ENCODE assay signal across 8 cellular contexts in the genomic region with DNA sequence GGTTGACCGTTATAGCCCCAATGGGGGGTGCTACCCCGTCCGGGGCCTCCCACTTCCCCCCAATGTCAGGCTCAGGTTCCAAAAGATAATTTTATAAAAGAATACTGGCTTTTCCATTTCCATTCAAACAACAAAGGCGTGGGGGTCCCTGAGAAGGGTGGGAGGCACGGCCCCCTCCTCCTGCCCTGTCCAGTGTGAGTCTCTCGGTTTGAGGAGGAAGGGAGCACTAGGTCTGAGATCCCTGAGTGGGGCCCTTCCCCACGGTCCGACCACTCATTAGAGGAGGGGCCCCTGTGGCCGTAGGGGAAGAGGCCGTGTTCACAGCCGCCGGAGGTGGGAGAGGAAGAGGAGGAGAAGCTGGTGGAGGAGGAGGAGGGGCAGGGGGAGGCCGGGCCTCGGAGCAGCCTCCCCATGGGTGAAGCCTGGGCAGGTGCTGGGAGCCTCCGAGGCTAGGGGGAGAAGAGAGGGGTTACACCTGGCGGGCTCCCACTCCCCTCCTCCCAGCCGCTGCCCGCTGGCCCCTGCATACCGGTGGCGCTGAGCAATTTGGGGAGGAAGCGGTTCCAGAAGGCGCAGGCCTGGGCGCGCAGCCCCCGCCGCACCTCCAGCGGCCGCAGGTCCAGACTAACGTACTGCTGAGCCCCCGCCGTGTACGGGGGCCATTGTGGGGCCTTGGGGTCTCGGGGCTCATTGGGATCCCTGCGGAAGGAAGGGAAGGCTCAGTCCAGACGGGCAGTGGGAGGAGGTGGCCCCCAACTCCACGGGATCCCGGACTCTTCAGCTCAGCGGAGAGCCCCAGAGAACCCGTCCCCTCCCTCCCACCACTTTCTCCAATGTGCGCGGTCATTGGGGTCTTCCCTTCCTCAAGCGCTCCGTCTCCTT. TPM values are rescaled to one million over a fixed set of nuclear protein-coding genes. Genes with fewer than 3 reads are reported as not detected.
DNase-seq lines count a peak whose midpoint lies in the region; ATAC-seq and TF ChIP-seq lines count a peak whose summit lies in the region.

No MANE protein-coding gene starts in this region.

- TF ChIP-seq CTCF in GM12865 (IDR thresholded peaks at IDR 0.05; ENCODE audit: insufficient read depth, low read depth, low read length, missing control alignments) (no peak), fibroblast of the aortic adventitia (IDR thresholded peaks at IDR 0.05; ENCODE audit: insufficient read depth, low read length) (no peak)

- H3K36me3 ChIP-seq in SJCRH30 = peaks cover 33% of the 10 kb centered on the region

- H3K4me3 ChIP-seq in GM12865 (ENCODE audit: low read depth, low read length) = peak overlapping the region; percentile 69; the same call in 1 of the 2 replicates
- peak overlapping the region; percentile 70 for H3K4me3 ChIP-seq in SJCRH30
- peak overlapping the region; percentile 67 for H3K4me3 ChIP-seq in fibroblast of the aortic adventitia (ENCODE audit: low read depth, low read length)

- no peak for ATAC-seq in HG03139 (IDR thresholded peaks at IDR 0.05; ENCODE audit: unreplicated experiment)

- DNase-seq in GM12865 (ENCODE audit: low read depth) (no peak), SJCRH30 (no peak), fibroblast of the aortic adventitia (ENCODE audit: low read depth) (no peak), retina (peak; percentile 69), globus pallidus (ENCODE audit: low spot score) (no peak), foreskin melanocyte (no peak), NCI-H226 (no peak)

- H3K4me1 ChIP-seq in SJCRH30 = no peaks in the 10 kb centered on the region; the same call in 1 of the 2 replicates

- H3K27ac ChIP-seq in SJCRH30 = peak overlapping the region; percentile 70

- no peaks in the 10 kb centered on the region for H3K9me3 ChIP-seq in SJCRH30 (replicated peaks)

- H3K27me3 ChIP-seq in SJCRH30 = peaks cover 4% of the 10 kb centered on the region

RNA-seq across cellular contexts. Expression of gene UFSP1, which starts 1.4 kb away (rescaled TPM):
- total RNA-seq in SJCRH30 (2014; rRNA removed; shearing (Covaris generic)) = 5.5 and 6.1 TPM in 2 replicates
- 2.2 and 3.3 TPM in 2 replicates for total RNA-seq in fibroblast of the aortic adventitia (ENCODE audit: low replicate concordance)

RNA-seq across cellular contexts. Expression of gene ACHE, which starts 4.8 kb away (rescaled TPM):
- total RNA-seq in SJCRH30 (2014; rRNA removed; shearing (Covaris generic)) = 1.3 and 1.5 TPM in 2 replicates
- 0.16 TPM in 1 of 2 replicates, not detected in the other for total RNA-seq in fibroblast of the aortic adventitia (ENCODE audit: low replicate concordance)

RNA-seq across cellular contexts. Expression of gene SRRT, which starts 16.0 kb away (rescaled TPM):
- 140 and 156 TPM in 2 replicates for total RNA-seq in SJCRH30 (2014; rRNA removed; shearing (Covaris generic))
- total RNA-seq in fibroblast of the aortic adventitia (ENCODE audit: low replicate concordance) = 25.3 and 41.2 TPM in 2 replicates

RNA-seq across cellular contexts. Expression of gene TRIP6, which starts 23.7 kb away (rescaled TPM):
- 42.1 and 49.3 TPM in 2 replicates for total RNA-seq in SJCRH30 (2014; rRNA removed; shearing (Covaris generic))
- total RNA-seq in fibroblast of the aortic adventitia (ENCODE audit: low replicate concordance) = 71.4 and 81.3 TPM in 2 replicates

RNA-seq across cellular contexts. Expression of gene SLC12A9, which starts 38.4 kb away (rescaled TPM):
- 12.2 and 15.0 TPM in 2 replicates for total RNA-seq in SJCRH30 (2014; rRNA removed; shearing (Covaris generic))
- total RNA-seq in fibroblast of the aortic adventitia (ENCODE audit: low replicate concordance) = 13.9 and 14.3 TPM in 2 replicates
